In the genomic region with DNA sequence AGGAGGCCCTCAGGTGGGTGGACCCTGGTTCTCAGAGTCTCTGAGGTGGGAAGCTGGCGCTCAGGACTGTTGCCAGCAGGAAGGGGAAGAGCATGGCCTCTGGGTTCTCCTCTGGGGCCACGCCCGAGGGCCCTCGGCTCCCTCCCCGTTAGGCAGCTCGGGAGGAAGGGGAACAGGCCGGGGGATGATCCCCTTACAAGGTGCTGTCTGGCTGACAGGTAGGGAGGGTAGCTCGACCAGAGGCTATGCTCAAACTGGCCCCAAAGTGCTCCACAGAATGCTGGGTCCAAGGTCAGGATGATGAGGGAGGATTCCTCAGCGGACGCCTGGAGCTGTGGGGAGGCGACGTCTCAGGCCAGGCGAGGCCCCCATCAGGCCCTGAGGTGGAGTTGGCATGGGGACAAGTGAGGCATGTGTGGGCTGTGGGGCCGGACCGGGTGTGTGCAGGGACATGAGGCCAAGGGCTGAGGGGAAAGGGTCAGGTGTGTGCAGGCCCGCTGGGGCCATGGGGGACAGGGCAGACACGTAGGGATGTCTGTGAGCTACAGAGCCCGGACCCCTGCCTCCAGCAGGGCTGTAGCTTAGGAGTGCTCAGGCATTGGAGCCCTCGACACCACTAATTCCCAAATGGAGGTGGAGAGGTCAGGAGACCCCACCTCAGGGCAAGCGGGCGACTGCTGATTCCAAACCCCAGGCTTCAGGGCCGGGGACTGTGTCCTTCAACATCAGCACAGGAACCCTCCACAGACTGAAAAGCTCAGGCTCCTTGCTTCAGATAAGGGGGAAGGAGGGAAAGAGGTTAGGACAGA, we compare ENCODE assay signal across 8 cellular contexts. TPM values are rescaled to one million over a fixed set of nuclear protein-coding genes. Genes with fewer than 3 reads are reported as not detected.
DNase-seq lines count a peak whose midpoint lies in the region; ATAC-seq and TF ChIP-seq lines count a peak whose summit lies in the region.

No MANE protein-coding gene starts in this region.

- TF ChIP-seq POLR2A in gastrocnemius medialis (IDR thresholded peaks at IDR 0.05) (no peak), lower leg skin (IDR thresholded peaks at IDR 0.05) (no peak)

- WGBS in heart right ventricle, 2 donors = 31 to 34% methylated on average over 22 of the region's 22 CpGs
- WGBS in lower leg skin, 2 donors = 36 to 44% methylated on average over 18 to 22 of the region's 22 CpGs

- H3K36me3 ChIP-seq in heart right ventricle (no peaks in the 10 kb centered on the region), gastrocnemius medialis (no peaks in the 10 kb centered on the region)

- intact Hi-C loops in heart right ventricle (cut with DNase I) = loop anchor here in 7 of 10 donors (1.0 to 10.0 kb wide), 7 partner anchors 39 to 409 kb away; no protein-coding TSS in a partner anchor
- intact Hi-C loops in gastrocnemius medialis (cut with DNase I; ENCODE audit: low total_unique reads) = loop anchor here (1.0 to 10.0 kb wide), 5 partner anchors 34 to 408 kb away; no protein-coding TSS in a partner anchor
- intact Hi-C loops in lower leg skin (cut with DNase I; ENCODE audit: low total_unique reads) = loop anchor here (1.0 kb wide), 1 partner anchor 357 kb away; no protein-coding TSS in a partner anchor

- peak in 5 of 8 donors; percentile 3 to 20 (median 12) for ATAC-seq in heart right ventricle
- peak in 1 of 2 donors; percentile 10 for ATAC-seq in gastrocnemius medialis

- H3K4me3 ChIP-seq in heart right ventricle (peak overlapping the region; percentile 41 to 79 (median 56)), gastrocnemius medialis (peak overlapping the region in 3 of 4 donors; percentile 60 to 66 (median 63)), lower leg skin (ENCODE audit: low read depth, poor library complexity, severe bottlenecking) (no peak overlapping the region)

- TF ChIP-seq CTCF in VCaP (conservative IDR thresholded peaks at IDR 0.05) = no peak
- no peak for TF ChIP-seq CTCF in heart right ventricle (IDR thresholded peaks at IDR 0.05)
- TF ChIP-seq CTCF in gastrocnemius medialis (IDR thresholded peaks at IDR 0.05 in 4 of 5, conservative IDR thresholded peaks at IDR 0.05 in 1 of 5) = no peak
- no peak for TF ChIP-seq CTCF in lower leg skin (IDR thresholded peaks at IDR 0.05)
- no peak for TF ChIP-seq CTCF in GM13976 (IDR thresholded peaks at IDR 0.05; ENCODE audit: borderline replicate concordance, control extremely low read depth, extremely low read depth, insufficient read depth, missing control alignments)

- H3K27me3 ChIP-seq in heart right ventricle = peaks cover 7 to 42% (median 35%) of the 10 kb centered on the region in 7 donors
- H3K27me3 ChIP-seq in gastrocnemius medialis = peaks cover 30 to 40% (median 30%) of the 10 kb centered on the region in 3 donors

- H3K4me1 ChIP-seq in heart right ventricle = peaks cover 8 to 30% (median 21%) of the 10 kb centered on the region in 9 donors
- H3K4me1 ChIP-seq in gastrocnemius medialis = peaks cover 11 to 18% of the 10 kb centered on the region in 2 donors

- in situ Hi-C loops in gastrocnemius medialis (cut with MboI; ENCODE audit: low sequenced_read_pairs in 4 of 4) = loop anchor here in 3 of 4 donors (5.0 to 25.0 kb wide), 2 partner anchors 259 to 359 kb away; no protein-coding TSS in a partner anchor
- in situ Hi-C loops in GM13976 (cut with MboI; ENCODE audit: low sequenced_read_pairs, unreplicated experiment) = loop anchor here (25.0 kb wide), 2 partner anchors 259 to 359 kb away; no protein-coding TSS in a partner anchor

- H3K27ac ChIP-seq in VCaP = peak overlapping the region; percentile 45; the same call in 1 of the 2 replicates
- H3K27ac ChIP-seq in heart right ventricle = peak overlapping the region in 1 of 10 donors; percentile 51
- H3K27ac ChIP-seq in gastrocnemius medialis = no peak overlapping the region

- H3K9me3 ChIP-seq in heart right ventricle = peaks cover 0 to 14% (median 11%) of the 10 kb centered on the region in 11 donors
- H3K9me3 ChIP-seq in gastrocnemius medialis = peaks cover 0 to 8% (median 6%) of the 10 kb centered on the region in 3 donors

- DNase-seq in SKM-1 treated with dmso at 0.1 percent for 144 hours (lab: John Stamatoyannopoulos, UW; ENCODE audit: unreplicated experiment) (peak; percentile 57), SKM-1 (lab: John Stamatoyannopoulos, UW; ENCODE audit: unreplicated experiment) (no peak), heart right ventricle (no peak), gastrocnemius medialis (no peak), lower leg skin (ENCODE audit: low spot score in 2 of 2) (no peak), GM13976 (ENCODE audit: low spot score) (no peak), GM19240 (ENCODE audit: insufficient read length, low spot score) (no peak)

RNA-seq across cellular contexts. Expression of a gene that starts 17.1 kb away (rescaled TPM):
- total RNA-seq in heart right ventricle (10 to 100 TPM; 13.8 to 23.0 (median 17.1) TPM), gastrocnemius medialis (10 to 100 TPM; 15.4 to 33.1 (median 29.4) TPM), lower leg skin (10 to 100 TPM; 13.6 to 19.9 (median 17.1) TPM)
- polyA plus RNA-seq in heart right ventricle = 10 to 100 TPM; 13.1 to 27.9 TPM

RNA-seq across cellular contexts. Expression of a gene that starts 17.2 kb away (rescaled TPM):
- 10 to 100 TPM; 12.9 to 32.0 (median 24.6) TPM for total RNA-seq in heart right ventricle
- polyA plus RNA-seq in heart right ventricle = 10 to 100 TPM; 25.1 to 46.8 TPM
- 10 to 100 TPM; 17.8 to 38.4 (median 22.9) TPM for total RNA-seq in gastrocnemius medialis
- 10 to 100 TPM in 3 of 4 donors, 1 to 10 TPM in 1; 9.6 to 18.4 (median 11.4) TPM for total RNA-seq in lower leg skin
